ENCODE assay signal across 10 cellular contexts in genomic region chr1:231808990-231809389, GRCh38.
DNase-seq lines count a peak whose midpoint lies in the region; ATAC-seq and TF ChIP-seq lines count a peak whose summit lies in the region.
"Had no signal": no experiment of that assay in that cellular context is flagged by ENCODE, and none has a peak within 500 bp of the region (broad histone marks: within the 10 kb centered on the region; RNA-seq: fewer than 3 reads in every experiment).

No MANE protein-coding gene starts in this region.

- ATAC-seq in GM19328 (IDR thresholded peaks at IDR 0.05; ENCODE audit: unreplicated experiment) (no peak), GM18870 (IDR thresholded peaks at IDR 0.05; ENCODE audit: unreplicated experiment) (no peak)

- peak; percentile 87 for DNase-seq in GM04503 (ENCODE audit: low read depth)
- peak; percentile 88 for DNase-seq in OCI-M1 (lab: John Stamatoyannopoulos, UW)
- no peak for DNase-seq in osteocyte (ENCODE audit: extremely low spot score, unreplicated experiment)
- DNase-seq in NK-92 treated with Interleukin-12 subunit alpha and Interleukin-12 subunit beta, amount 100 ng/mL, for 24 hours (lab: John Stamatoyannopoulos, UW) = no peak
- DNase-seq: activated CD8-positive, alpha-beta memory T cell treated with anti-CD3 and anti-CD28 coated beads, Interleukin-2, amount 50 U/mL, for 48 hours; NCI-H1694; occipital lobe had no signal

- H3K4me3 Mint-ChIP-seq in dendritic cell treated with granulocyte-macrophage colony-stimulating factor and Interleukin-4, amounts not matched to agents 40 ng/mL and 50 ng/mL, for 4 days = no peak overlapping the region
- no peak overlapping the region for H3K4me3 Mint-ChIP-seq in osteocyte (ENCODE audit: unreplicated experiment)

- peaks cover 48% of the 10 kb centered on the region for H3K36me3 Mint-ChIP-seq in dendritic cell treated with granulocyte-macrophage colony-stimulating factor and Interleukin-4, amounts not matched to agents 40 ng/mL and 50 ng/mL, for 4 days (ENCODE audit: low read depth)
- H3K36me3 Mint-ChIP-seq in osteocyte (ENCODE audit: unreplicated experiment) = peaks cover 19% of the 10 kb centered on the region

- intact Hi-C loops in dendritic cell treated with granulocyte-macrophage colony-stimulating factor and Interleukin-4, amounts not matched to agents 40 ng/mL and 50 ng/mL, for 4 days (cut with micrococcal nuclease) = loop anchor here (5.0 kb wide), 1 partner anchor 182 kb away; the partner anchor contains the start of gene DISC1

- peaks cover 56% of the 10 kb centered on the region for H3K4me1 Mint-ChIP-seq in dendritic cell treated with granulocyte-macrophage colony-stimulating factor and Interleukin-4, amounts not matched to agents 40 ng/mL and 50 ng/mL, for 4 days (ENCODE audit: low read depth)
- peaks cover 21% of the 10 kb centered on the region for H3K4me1 Mint-ChIP-seq in osteocyte (ENCODE audit: unreplicated experiment)

- H3K9me3 Mint-ChIP-seq in dendritic cell treated with granulocyte-macrophage colony-stimulating factor and Interleukin-4, amounts not matched to agents 40 ng/mL and 50 ng/mL, for 4 days = no peaks in the 10 kb centered on the region
- peaks cover 10% of the 10 kb centered on the region for H3K9me3 Mint-ChIP-seq in osteocyte (ENCODE audit: unreplicated experiment)

- TF ChIP-seq CTCF in osteocyte (IDR thresholded peaks at IDR 0.05) = no peak

- no peaks in the 10 kb centered on the region for H3K27me3 Mint-ChIP-seq in dendritic cell treated with granulocyte-macrophage colony-stimulating factor and Interleukin-4, amounts not matched to agents 40 ng/mL and 50 ng/mL, for 4 days
- no peaks in the 10 kb centered on the region for H3K27me3 Mint-ChIP-seq in osteocyte (ENCODE audit: unreplicated experiment)

- H3K27ac Mint-ChIP-seq in dendritic cell treated with granulocyte-macrophage colony-stimulating factor and Interleukin-4, amounts not matched to agents 40 ng/mL and 50 ng/mL, for 4 days = peak overlapping the region; percentile 91
- peak overlapping the region; percentile 74 for H3K27ac Mint-ChIP-seq in osteocyte (ENCODE audit: unreplicated experiment)

Comparison
In these comparisons a context has a peak if more than half of its experiments do, and no peak if none do; other contexts are left out.
1. DNase-seq: peak in GM04503 (single experiment) and OCI-M1 (single experiment); none in osteocyte (single experiment) and NK-92 treated with Interleukin-12 subunit alpha and Interleukin-12 subunit beta, amount 100 ng/mL, for 24 hours (single experiment).